Comparison of ENCODE assay signal across 19 cellular contexts in the genomic region with DNA sequence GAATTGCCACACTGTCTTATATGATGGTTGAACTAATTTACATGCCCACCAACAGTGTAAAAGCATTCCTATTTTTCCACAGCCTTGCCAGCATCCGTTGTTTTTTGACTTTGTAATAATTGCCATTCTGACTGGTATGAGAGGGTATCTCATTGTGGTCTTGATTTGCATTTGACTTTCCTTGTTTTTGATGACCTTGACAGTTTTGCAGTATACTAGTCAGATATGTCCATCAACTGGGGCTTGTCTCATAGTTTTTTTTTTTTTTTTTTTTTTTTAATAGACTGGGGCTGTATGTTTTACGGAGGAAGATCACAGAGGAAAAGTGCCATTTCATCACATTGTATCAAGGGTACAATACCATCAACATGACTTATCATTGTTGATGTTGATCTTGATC.
DNase-seq lines count a peak whose midpoint lies in the region; ATAC-seq, FAIRE-seq and TF ChIP-seq lines count a peak whose summit lies in the region.
"Had no signal": no experiment of that assay in that cellular context is flagged by ENCODE, and none has a peak within 500 bp of the region (broad histone marks: within the 10 kb centered on the region; RNA-seq: fewer than 3 reads in every experiment).

No MANE protein-coding gene starts in this region.

- no peaks in the 10 kb centered on the region for H3K27me3 Mint-ChIP-seq in mesothelial cell of epicardium (ENCODE audit: low read depth)
- H3K27me3 Mint-ChIP-seq: CD4-positive, alpha-beta T cell had no signal

- peaks cover 34% of the 10 kb centered on the region for H3K4me1 Mint-ChIP-seq in mesothelial cell of epicardium

- H4K8ac ChIP-seq in IMR-90 (ENCODE audit: low read depth in 2 of 2, low read length in 2 of 2), result no peak overlapping the region

- no peaks in the 10 kb centered on the region for H3K79me2 ChIP-seq in HepG2 (ENCODE audit: insufficient read depth, low read length)

- H3K14ac ChIP-seq in IMR-90 (replicated peaks; ENCODE audit: low read depth, low read length), result no peak overlapping the region

- H3K4me2 ChIP-seq in HepG2 (ENCODE audit: low read depth, low read length) (no peak overlapping the region), IMR-90 (ENCODE audit: low read depth, low read length) (no peak overlapping the region)
- H3K4me2 ChIP-seq: BLaER1 treated with 17β-estradiol and CSF1 and Interleukin-3, amounts not matched to agents 10 nM and 100 nM had no signal

- DNase-seq in HepG2 (ENCODE audit: low spot score) (no peak), right lobe of liver (no peak), IMR-90 (no peak), BE2C (no peak), mesothelial cell of epicardium (ENCODE audit: low spot score in 2 of 2, unreplicated experiment in 2 of 2) (no peak)
- DNase-seq: ACHN; Caco-2; Calu3; CD4-positive, alpha-beta T cell; CD8-positive, alpha-beta T cell; DMS79 treated with DMSO at 0.1 percent for 48 hours; GF-D8 had no signal

- ATAC-seq in HepG2 (no peak), right lobe of liver (no peak), IMR-90 (ENCODE audit: low read depth) (no peak)
- ATAC-seq: CD8-positive, alpha-beta T cell had no signal

- H2AK9ac ChIP-seq in IMR-90 (replicated peaks; ENCODE audit: low read depth, low read length, poor library complexity), result no peak overlapping the region

- H3K4me3 ChIP-seq in HepG2 (replicated peaks in 1 of 3; ENCODE audit: insufficient read depth in 1 of 3, low read depth in 2 of 3, low read length in 3 of 3) (no peak overlapping the region), right lobe of liver (no peak overlapping the region), IMR-90 (ENCODE audit: insufficient read depth, low read depth, low read length) (no peak overlapping the region), BE2C (ENCODE audit: low read depth, low read length) (no peak overlapping the region)
- H3K4me3 ChIP-seq: BLaER1 treated with 17β-estradiol and CSF1 and Interleukin-3, amounts not matched to agents 10 nM and 100 nM had no signal

- H2AFZ ChIP-seq in HepG2 (ENCODE audit: low read length) (no peak overlapping the region), IMR-90 (replicated peaks; ENCODE audit: low read length, poor library complexity) (no peak overlapping the region)

- H3K4ac ChIP-seq in IMR-90 (ENCODE audit: low read depth, low read length), result no peak overlapping the region

- H2BK120ac ChIP-seq in IMR-90 (ENCODE audit: low read depth, low read length), result no peak overlapping the region

- TF ChIP-seq RAD21 in HepG2 (CRISPR knock-in tag; IDR thresholded peaks at IDR 0.05) (no peak), IMR-90 (IDR thresholded peaks at IDR 0.05; ENCODE audit: low read length) (no peak)

- CTCF ChIA-PET in HepG2 (lab: Yijun Ruan, JAX; ENCODE audit: low intra/inter-chr PET ratio, low total read pairs), result no interaction called here
- CTCF ChIA-PET in IMR-90 (lab: Yijun Ruan, JAX), result no interaction called here

- no peak overlapping the region; the same call in 1 of the 2 replicates for H2AK5ac ChIP-seq in IMR-90 (ENCODE audit: low read depth, low read length)

- H4K20me1 ChIP-seq in HepG2 (ENCODE audit: insufficient read depth, low read length), result no peaks in the 10 kb centered on the region
- no peaks in the 10 kb centered on the region for H4K20me1 ChIP-seq in IMR-90 (ENCODE audit: insufficient read depth, low read length)
- H4K20me1 ChIP-seq: BLaER1 treated with 17β-estradiol and CSF1 and Interleukin-3, amounts not matched to agents 10 nM and 100 nM had no signal

- intact Hi-C loops in HepG2 (cut with micrococcal nuclease; ENCODE audit: unreplicated experiment), result no loop called here
- intact Hi-C loops in right lobe of liver (cut with DNase I), result no loop called here
- intact Hi-C loops in IMR-90 (cut with micrococcal nuclease), result no loop called here

- H3K27ac Mint-ChIP-seq in mesothelial cell of epicardium, result no peak overlapping the region
- H3K27ac Mint-ChIP-seq: CD4-positive, alpha-beta T cell; CD8-positive, alpha-beta T cell had no signal

- H3K36me3 Mint-ChIP-seq in mesothelial cell of epicardium, result peaks cover 24% of the 10 kb centered on the region
- H3K36me3 Mint-ChIP-seq: CD8-positive, alpha-beta T cell had no signal

- H4K91ac ChIP-seq in IMR-90 (ENCODE audit: insufficient read depth, low read depth, low read length), result no peak overlapping the region

- H3K56ac ChIP-seq in IMR-90 (ENCODE audit: extremely low read depth, insufficient read depth, low read length), result no peak overlapping the region

- H3K4me1 ChIP-seq in HepG2 (ENCODE audit: insufficient read depth, low read length) (no peaks in the 10 kb centered on the region), right lobe of liver (no peaks in the 10 kb centered on the region), IMR-90 (ENCODE audit: control insufficient read depth, insufficient read depth, low read length) (peaks cover 4% of the 10 kb centered on the region; the same call in 1 of the 2 replicates), BE2C (no peaks in the 10 kb centered on the region)
- H3K4me1 ChIP-seq: BLaER1 treated with 17β-estradiol and CSF1 and Interleukin-3, amounts not matched to agents 10 nM and 100 nM had no signal

- H3K9me3 ChIP-seq in HepG2 (ENCODE audit: low read length), result no peaks in the 10 kb centered on the region
- H3K9me3 ChIP-seq in right lobe of liver, result no peaks in the 10 kb centered on the region
- H3K9me3 ChIP-seq in IMR-90 (ENCODE audit: control insufficient read depth, insufficient read depth, low read length), result no peaks in the 10 kb centered on the region
- H3K9me3 ChIP-seq in BE2C, result no peaks in the 10 kb centered on the region
- H3K9me3 ChIP-seq: BLaER1 treated with 17β-estradiol and CSF1 and Interleukin-3, amounts not matched to agents 10 nM and 100 nM; Caco-2 had no signal

- no peaks in the 10 kb centered on the region for H3K27me3 ChIP-seq in HepG2 (ENCODE audit: control insufficient read depth in 1 of 2, insufficient read depth in 2 of 2, low read length in 2 of 2)
- H3K27me3 ChIP-seq in right lobe of liver, result no peaks in the 10 kb centered on the region
- H3K27me3 ChIP-seq in IMR-90 (ENCODE audit: control insufficient read depth, insufficient read depth, low read length), result no peaks in the 10 kb centered on the region
- H3K27me3 ChIP-seq in BE2C, result no peaks in the 10 kb centered on the region
- H3K27me3 ChIP-seq: BLaER1 treated with 17β-estradiol and CSF1 and Interleukin-3, amounts not matched to agents 10 nM and 100 nM had no signal

- WGBS in HepG2 (ENCODE audit: low lambda C conversion rate), result 17% methylated on average over 2 of the region's 2 CpGs
- 94% methylated on average over 2 of the region's 2 CpGs for WGBS in right lobe of liver (ENCODE audit: insufficient coverage, low coverage, low lambda C conversion rate, missing lambda C conversion rate)
- WGBS in IMR-90 (ENCODE audit: extremely low coverage in 2 of 2, insufficient read length in 1 of 2), 2 experiments, result no CpG with 5 or more reads among the region's 2 CpGs

- no peaks in the 10 kb centered on the region for H3K79me1 ChIP-seq in IMR-90 (ENCODE audit: low read depth in 1 of 2, low read length in 2 of 2)

- H3K9me3 Mint-ChIP-seq in mesothelial cell of epicardium, result no peaks in the 10 kb centered on the region
- H3K9me3 Mint-ChIP-seq: CD4-positive, alpha-beta T cell; CD8-positive, alpha-beta T cell had no signal

- TF ChIP-seq EP300 in HepG2 (IDR thresholded peaks at IDR 0.05; ENCODE audit: low read depth in 2 of 2, low read length in 2 of 2) (no peak), HepG2 (CRISPR knock-in tag; IDR thresholded peaks at IDR 0.05; ENCODE audit: borderline replicate concordance) (no peak)

- H3K4me3 Mint-ChIP-seq in mesothelial cell of epicardium, result no peak overlapping the region
- H3K4me3 Mint-ChIP-seq: CD4-positive, alpha-beta T cell; CD8-positive, alpha-beta T cell had no signal

- no peak overlapping the region for H4K5ac ChIP-seq in IMR-90 (ENCODE audit: low read depth, low read length)

- BruUV-seq in HepG2 (replicated peaks; lab: Mats Ljungman, UMichigan), result no TSS peak
- no TSS peak for BruUV-seq in IMR-90 (replicated peaks; lab: Mats Ljungman, UMichigan)

- no peaks in the 10 kb centered on the region for H3K9me1 ChIP-seq in IMR-90 (ENCODE audit: insufficient read depth, low read length)

- TF ChIP-seq CTCF in HepG2 (CRISPR knock-in tag; IDR thresholded peaks at IDR 0.05) (no peak), right lobe of liver (IDR thresholded peaks at IDR 0.05) (no peak), IMR-90 (conservative IDR thresholded peaks at IDR 0.05; ENCODE audit: low read depth, low read length) (no peak), BE2C (IDR thresholded peaks at IDR 0.05; ENCODE audit: low read depth, low read length) (no peak), mesothelial cell of epicardium (IDR thresholded peaks at IDR 0.05; ENCODE audit: unreplicated experiment) (no peak)

- H2BK15ac ChIP-seq in IMR-90 (ENCODE audit: low read depth, low read length), result no peak overlapping the region

- H3K27ac ChIP-seq in HepG2 (ENCODE audit: extremely low read length, insufficient read depth, low read length) (no peak overlapping the region), right lobe of liver (no peak overlapping the region), IMR-90 (ENCODE audit: insufficient read depth, low read length) (no peak overlapping the region)
- H3K27ac ChIP-seq: 22Rv1; BLaER1 treated with 17β-estradiol and CSF1 and Interleukin-3, amounts not matched to agents 10 nM and 100 nM; C4-2B had no signal

- H2BK5ac ChIP-seq in IMR-90 (ENCODE audit: low read depth, low read length, poor library complexity, severe bottlenecking), result no peak overlapping the region

- H3K36me3 ChIP-seq in HepG2 (replicated peaks in 1 of 2; ENCODE audit: control insufficient read depth in 1 of 2, insufficient read depth in 2 of 2, low read length in 2 of 2) (no peaks in the 10 kb centered on the region), right lobe of liver (no peaks in the 10 kb centered on the region), IMR-90 (ENCODE audit: control insufficient read depth, insufficient read depth, low read length) (no peaks in the 10 kb centered on the region), BE2C (no peaks in the 10 kb centered on the region)
- H3K36me3 ChIP-seq: BLaER1 treated with 17β-estradiol and CSF1 and Interleukin-3, amounts not matched to agents 10 nM and 100 nM had no signal

- H3K9ac ChIP-seq in HepG2 (ENCODE audit: insufficient read depth, low read depth, low read length), result no peak overlapping the region
- no peak overlapping the region for H3K9ac ChIP-seq in IMR-90 (ENCODE audit: low read depth, low read length)
- H3K9ac ChIP-seq: BLaER1 treated with 17β-estradiol and CSF1 and Interleukin-3, amounts not matched to agents 10 nM and 100 nM had no signal

- FAIRE-seq in HepG2 (lab: Jason Lieb, UNC), result no peak
- FAIRE-seq: D721Med, G401.6, GM12891, GM19239 had no signal

- no peak overlapping the region for H3K18ac ChIP-seq in IMR-90 (ENCODE audit: low read depth, low read length)

- dilution Hi-C loops in IMR-90 (cut with HindIII; ENCODE audit: low sequenced_read_pairs, unreplicated experiment), result no loop called here

- POLR2A ChIA-PET in HepG2 (lab: Yijun Ruan, JAX) (no interaction called here), IMR-90 (lab: Charles Lee; ENCODE audit: unreplicated experiment) (no interaction called here)

- in situ Hi-C loops in HepG2 (cut with HindIII; ENCODE audit: extremely low pct_ligation_motif_present, low pct_unique_long_range_greater_than_20kb), result no loop called here
- in situ Hi-C loops in IMR-90 (cut with MboI; ENCODE audit: low sequenced_read_pairs), result no loop called here

- TF ChIP-seq POLR2A in HepG2 (IDR thresholded peaks at IDR 0.05; ENCODE audit: insufficient read depth in 1 of 2, low read depth in 2 of 2, low read length in 2 of 2) (no peak), right lobe of liver (IDR thresholded peaks at IDR 0.05) (no peak), IMR-90 (IDR thresholded peaks at IDR 0.05; ENCODE audit: low read depth, low read length) (no peak)

- H2BK20ac ChIP-seq in IMR-90 (ENCODE audit: low read depth, low read length), result peak overlapping the region; percentile 52; the same call in 1 of the 2 replicates

- no peak overlapping the region for H3K23ac ChIP-seq in IMR-90 (ENCODE audit: low read depth, low read length)
